2 cellular contexts compared by ENCODE assay signal in genomic region chr14:45149602-45150001, GRCh38.
TF ChIP-seq lines count a peak whose summit lies in the region.

No MANE protein-coding gene starts in this region.

TF ChIP-seq in HepG2, 621 proteins besides CTCF, POLR2A, EP300 and RAD21:
- TF ChIP-seq ETS1 (CRISPR knock-in tag; IDR thresholded peaks at IDR 0.05) = no peak
- TF ChIP-seq NFE2L2 (IDR thresholded peaks at IDR 0.05; ENCODE audit: low read length) = peak; percentile 50

TF ChIP-seq in WTC11, 78 proteins besides CTCF, POLR2A, EP300 and RAD21 (continued from another document):
- no peak for TF ChIP-seq ZNF532 (CRISPR knock-in tag; IDR thresholded peaks at IDR 0.05; ENCODE audit: borderline replicate concordance)
- TF ChIP-seq, protein P1, sequence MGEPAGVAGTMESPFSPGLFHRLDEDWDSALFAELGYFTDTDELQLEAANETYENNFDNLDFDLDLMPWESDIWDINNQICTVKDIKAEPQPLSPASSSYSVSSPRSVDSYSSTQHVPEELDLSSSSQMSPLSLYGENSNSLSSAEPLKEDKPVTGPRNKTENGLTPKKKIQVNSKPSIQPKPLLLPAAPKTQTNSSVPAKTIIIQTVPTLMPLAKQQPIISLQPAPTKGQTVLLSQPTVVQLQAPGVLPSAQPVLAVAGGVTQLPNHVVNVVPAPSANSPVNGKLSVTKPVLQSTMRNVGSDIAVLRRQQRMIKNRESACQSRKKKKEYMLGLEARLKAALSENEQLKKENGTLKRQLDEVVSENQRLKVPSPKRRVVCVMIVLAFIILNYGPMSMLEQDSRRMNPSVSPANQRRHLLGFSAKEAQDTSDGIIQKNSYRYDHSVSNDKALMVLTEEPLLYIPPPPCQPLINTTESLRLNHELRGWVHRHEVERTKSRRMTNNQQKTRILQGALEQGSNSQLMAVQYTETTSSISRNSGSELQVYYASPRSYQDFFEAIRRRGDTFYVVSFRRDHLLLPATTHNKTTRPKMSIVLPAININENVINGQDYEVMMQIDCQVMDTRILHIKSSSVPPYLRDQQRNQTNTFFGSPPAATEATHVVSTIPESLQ (CRISPR knock-in tag; IDR thresholded peaks at IDR 0.05) = no peak
- TF ChIP-seq ZNF232 (CRISPR knock-in tag; IDR thresholded peaks at IDR 0.05) = no peak
- TF ChIP-seq, protein P2, sequence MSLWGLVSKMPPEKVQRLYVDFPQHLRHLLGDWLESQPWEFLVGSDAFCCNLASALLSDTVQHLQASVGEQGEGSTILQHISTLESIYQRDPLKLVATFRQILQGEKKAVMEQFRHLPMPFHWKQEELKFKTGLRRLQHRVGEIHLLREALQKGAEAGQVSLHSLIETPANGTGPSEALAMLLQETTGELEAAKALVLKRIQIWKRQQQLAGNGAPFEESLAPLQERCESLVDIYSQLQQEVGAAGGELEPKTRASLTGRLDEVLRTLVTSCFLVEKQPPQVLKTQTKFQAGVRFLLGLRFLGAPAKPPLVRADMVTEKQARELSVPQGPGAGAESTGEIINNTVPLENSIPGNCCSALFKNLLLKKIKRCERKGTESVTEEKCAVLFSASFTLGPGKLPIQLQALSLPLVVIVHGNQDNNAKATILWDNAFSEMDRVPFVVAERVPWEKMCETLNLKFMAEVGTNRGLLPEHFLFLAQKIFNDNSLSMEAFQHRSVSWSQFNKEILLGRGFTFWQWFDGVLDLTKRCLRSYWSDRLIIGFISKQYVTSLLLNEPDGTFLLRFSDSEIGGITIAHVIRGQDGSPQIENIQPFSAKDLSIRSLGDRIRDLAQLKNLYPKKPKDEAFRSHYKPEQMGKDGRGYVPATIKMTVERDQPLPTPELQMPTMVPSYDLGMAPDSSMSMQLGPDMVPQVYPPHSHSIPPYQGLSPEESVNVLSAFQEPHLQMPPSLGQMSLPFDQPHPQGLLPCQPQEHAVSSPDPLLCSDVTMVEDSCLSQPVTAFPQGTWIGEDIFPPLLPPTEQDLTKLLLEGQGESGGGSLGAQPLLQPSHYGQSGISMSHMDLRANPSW (CRISPR knock-in tag; conservative IDR thresholded peaks at IDR 0.05; ENCODE audit: low read depth) = no peak
- no peak for TF ChIP-seq IRF2 (CRISPR knock-in tag; IDR thresholded peaks at IDR 0.05; ENCODE audit: borderline replicate concordance, low read depth)
- no peak for TF ChIP-seq PRRX2 (CRISPR knock-in tag; IDR thresholded peaks at IDR 0.05)
- no peak for TF ChIP-seq MYBL2 (CRISPR knock-in tag; IDR thresholded peaks at IDR 0.05)
- TF ChIP-seq AFF4 (CRISPR knock-in tag; IDR thresholded peaks at IDR 0.05; ENCODE audit: borderline replicate concordance) = no peak
- no peak for TF ChIP-seq KAT7 (CRISPR knock-in tag; IDR thresholded peaks at IDR 0.05; ENCODE audit: borderline replicate concordance)
- no peak for TF ChIP-seq HMGA2 (CRISPR knock-in tag; IDR thresholded peaks at IDR 0.05)
